14 cellular contexts compared by ENCODE assay signal in genomic region chr1:219876798-219877209, GRCh38. TPM values are rescaled to one million over a fixed set of nuclear protein-coding genes. Genes with fewer than 3 reads are reported as not detected.
DNase-seq lines count a peak whose midpoint lies in the region; ATAC-seq and TF ChIP-seq lines count a peak whose summit lies in the region.
"Had no signal": no experiment of that assay in that cellular context is flagged by ENCODE, and none has a peak within 500 bp of the region (broad histone marks: within the 10 kb centered on the region; RNA-seq: fewer than 3 reads in every experiment).

No MANE protein-coding gene starts in this region.

- DNase-seq in Calu3 (peak; percentile 30), GM23338 (ENCODE audit: low spot score) (peak; percentile 22), OCI-M1 (lab: John Stamatoyannopoulos, UW) (peak; percentile 81), choroid plexus epithelial cell (ENCODE audit: low read depth) (peak; percentile 41), G401 (ENCODE audit: low spot score) (no peak)
- DNase-seq: CD4-positive, alpha-beta memory T cell; dermis blood vessel endothelial cell; left ventricle myocardium inferior; NCI-H524 treated with DMSO at 0.1 percent for 48 hours; pancreas had no signal

- H3K27me3 Mint-ChIP-seq in Calu3 (ENCODE audit: unreplicated experiment): no peaks in the 10 kb centered on the region
- H3K27me3 Mint-ChIP-seq in GM23338 (ENCODE audit: insufficient read depth, low read depth, poor library complexity): no peaks in the 10 kb centered on the region

- ATAC-seq in GM23338 (no peak), HG03442 (IDR thresholded peaks at IDR 0.05; ENCODE audit: unreplicated experiment) (no peak), HG03460 (IDR thresholded peaks at IDR 0.05; ENCODE audit: unreplicated experiment) (no peak), GM21526 (IDR thresholded peaks at IDR 0.05; ENCODE audit: low FRiP score, unreplicated experiment) (no peak)

- no peaks in the 10 kb centered on the region for H4K20me1 ChIP-seq in GM23338 (replicated peaks; ENCODE audit: insufficient read depth)

- no peak overlapping the region for H3K4me3 ChIP-seq in GM23338
- no peak overlapping the region for H3K4me3 ChIP-seq in choroid plexus epithelial cell (ENCODE audit: low read depth, low read length)
- H3K4me3 ChIP-seq: left ventricle myocardium inferior, pancreas had no signal

- no peaks in the 10 kb centered on the region for H3K79me2 ChIP-seq in GM23338 (replicated peaks; ENCODE audit: insufficient read depth)

- no peaks in the 10 kb centered on the region for H3K4me1 ChIP-seq in GM23338 (ENCODE audit: insufficient read depth)
- H3K4me1 ChIP-seq: left ventricle myocardium inferior, pancreas had no signal

- H3K36me3 ChIP-seq in GM23338 (ENCODE audit: insufficient read depth): no peaks in the 10 kb centered on the region
- H3K36me3 ChIP-seq: left ventricle myocardium inferior, pancreas had no signal

- no TSS peak for BruUV-seq in Calu3 (replicated peaks; lab: Mats Ljungman, UMichigan)

- intact Hi-C loops in Calu3 (cut with micrococcal nuclease; ENCODE audit: unreplicated experiment): loop anchor here (5.0 kb wide), 1 partner anchor 100 kb away; no protein-coding TSS in a partner anchor

- H3K27ac Mint-ChIP-seq in Calu3 (ENCODE audit: unreplicated experiment) (no peak overlapping the region), GM23338 (no peak overlapping the region)
- H3K27ac Mint-ChIP-seq: CD4-positive, alpha-beta memory T cell had no signal

- H3F3A ChIP-seq in GM23338 (replicated peaks; ENCODE audit: low read depth): no peaks in the 10 kb centered on the region

- H3K36me3 Mint-ChIP-seq in Calu3 (ENCODE audit: insufficient read depth, unreplicated experiment) (no peaks in the 10 kb centered on the region), GM23338 (ENCODE audit: low read depth) (no peaks in the 10 kb centered on the region)
- H3K36me3 Mint-ChIP-seq: CD4-positive, alpha-beta memory T cell had no signal

- no peak overlapping the region for H3K27ac ChIP-seq in GM23338 (ENCODE audit: low read depth)
- H3K27ac ChIP-seq: KMS-11, left ventricle myocardium inferior, pancreas had no signal

- H3K4me2 ChIP-seq in GM23338: no peak overlapping the region
- H3K4me2 ChIP-seq: KMS-11 had no signal

- no peaks in the 10 kb centered on the region for H3K27me3 ChIP-seq in GM23338 (ENCODE audit: insufficient read depth)

- CTCF ChIA-PET in Calu3 (lab: Charles Lee): no interaction called here

- H3K9me2 ChIP-seq in GM23338 (ENCODE audit: insufficient read depth): no peaks in the 10 kb centered on the region

- H3K4me3 Mint-ChIP-seq in Calu3 (ENCODE audit: low read depth, unreplicated experiment): no peak overlapping the region
- no peak overlapping the region for H3K4me3 Mint-ChIP-seq in GM23338
- H3K4me3 Mint-ChIP-seq: CD4-positive, alpha-beta memory T cell had no signal

- no peak overlapping the region for H2AFZ ChIP-seq in GM23338

- H3K9me3 Mint-ChIP-seq in Calu3 (ENCODE audit: low read depth, unreplicated experiment) (no peaks in the 10 kb centered on the region), GM23338 (no peaks in the 10 kb centered on the region)

- in situ Hi-C loops in G401 (cut with HindIII; ENCODE audit: low sequenced_read_pairs): no loop called here

- no peaks in the 10 kb centered on the region for H3K4me1 Mint-ChIP-seq in Calu3 (ENCODE audit: low read depth, unreplicated experiment)
- H3K4me1 Mint-ChIP-seq in GM23338: no peaks in the 10 kb centered on the region; the same call in 2 of the 3 replicates
- H3K4me1 Mint-ChIP-seq: CD4-positive, alpha-beta memory T cell had no signal

- TF ChIP-seq CTCF in Calu3 (IDR thresholded peaks at IDR 0.05; ENCODE audit: unreplicated experiment): peak; percentile 34
- peak; percentile 43 to 63; a peak in 3 of 4 replicates for TF ChIP-seq CTCF in GM23338 (conservative IDR thresholded peaks at IDR 0.05; ENCODE audit: low read depth in 2 of 2)
- peak; percentile 55 for TF ChIP-seq CTCF in choroid plexus epithelial cell (conservative IDR thresholded peaks at IDR 0.05; ENCODE audit: low read depth, low read length)

TF ChIP-seq in GM23338, 12 proteins besides CTCF, POLR2A, EP300 and RAD21:
- TF ChIP-seq EZH2phosphoT487 (IDR thresholded peaks at IDR 0.05; ENCODE audit: unreplicated experiment) (no peak), ZNF462 (CRISPR knock-in tag; IDR thresholded peaks at IDR 0.05) (no peak), ETS1 (IDR thresholded peaks at IDR 0.05) (no peak), ZNF114 (CRISPR knock-in tag; IDR thresholded peaks at IDR 0.05) (no peak)

RNA-seq across cellular contexts. Expression of gene SLC30A10, which starts 51.6 kb away (rescaled TPM):
- 0.32 TPM in 1 of 2 replicates, not detected in the other for total RNA-seq in Calu3 (2022)
- 0.47 and 1.1 TPM in 2 replicates for total RNA-seq in GM23338 (2014; rRNA removed; shearing (Covaris generic))
- 0.17 and 0.47 TPM in 2 replicates for polyA plus RNA-seq in GM23338 (2016; fragmentation: Nextera tagmentation; extraction: Ambion mirVana)
- total RNA-seq in G401 (2014; rRNA removed; shearing (Covaris generic)): 0.12 TPM in 1 of 2 replicates, not detected in the other
- total RNA-seq: CD4-positive, alpha-beta memory T cell; dermis blood vessel endothelial cell had no signal
- polyA plus RNA-seq: CD4-positive, alpha-beta memory T cell had no signal
